Comparison of ENCODE assay signal across 1 cellular context in the genomic region with DNA sequence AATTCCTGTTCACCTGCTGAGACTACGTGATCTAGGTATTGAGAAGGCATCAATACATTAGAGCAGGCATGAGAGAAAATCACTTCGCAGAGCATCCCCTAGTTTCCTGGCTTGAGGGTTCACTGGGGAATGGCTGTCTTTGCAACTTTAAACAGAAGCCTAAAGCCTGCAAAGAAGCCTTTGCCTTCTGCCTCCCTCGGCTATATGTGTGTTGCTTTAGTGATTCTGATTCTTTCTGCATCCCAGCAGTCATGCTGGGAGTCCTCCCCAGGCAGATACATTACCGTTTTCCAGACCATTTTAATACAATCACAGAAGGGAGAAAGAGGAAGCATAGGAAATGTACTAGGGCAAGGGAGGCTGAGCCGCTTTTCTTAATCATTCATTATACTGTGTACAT.
TF ChIP-seq lines count a peak whose summit lies in the region.

No MANE protein-coding gene starts in this region.

TF ChIP-seq in GM23338, 12 proteins besides CTCF, POLR2A, EP300 and RAD21 (continued from another document):
- TF ChIP-seq, protein P1, sequence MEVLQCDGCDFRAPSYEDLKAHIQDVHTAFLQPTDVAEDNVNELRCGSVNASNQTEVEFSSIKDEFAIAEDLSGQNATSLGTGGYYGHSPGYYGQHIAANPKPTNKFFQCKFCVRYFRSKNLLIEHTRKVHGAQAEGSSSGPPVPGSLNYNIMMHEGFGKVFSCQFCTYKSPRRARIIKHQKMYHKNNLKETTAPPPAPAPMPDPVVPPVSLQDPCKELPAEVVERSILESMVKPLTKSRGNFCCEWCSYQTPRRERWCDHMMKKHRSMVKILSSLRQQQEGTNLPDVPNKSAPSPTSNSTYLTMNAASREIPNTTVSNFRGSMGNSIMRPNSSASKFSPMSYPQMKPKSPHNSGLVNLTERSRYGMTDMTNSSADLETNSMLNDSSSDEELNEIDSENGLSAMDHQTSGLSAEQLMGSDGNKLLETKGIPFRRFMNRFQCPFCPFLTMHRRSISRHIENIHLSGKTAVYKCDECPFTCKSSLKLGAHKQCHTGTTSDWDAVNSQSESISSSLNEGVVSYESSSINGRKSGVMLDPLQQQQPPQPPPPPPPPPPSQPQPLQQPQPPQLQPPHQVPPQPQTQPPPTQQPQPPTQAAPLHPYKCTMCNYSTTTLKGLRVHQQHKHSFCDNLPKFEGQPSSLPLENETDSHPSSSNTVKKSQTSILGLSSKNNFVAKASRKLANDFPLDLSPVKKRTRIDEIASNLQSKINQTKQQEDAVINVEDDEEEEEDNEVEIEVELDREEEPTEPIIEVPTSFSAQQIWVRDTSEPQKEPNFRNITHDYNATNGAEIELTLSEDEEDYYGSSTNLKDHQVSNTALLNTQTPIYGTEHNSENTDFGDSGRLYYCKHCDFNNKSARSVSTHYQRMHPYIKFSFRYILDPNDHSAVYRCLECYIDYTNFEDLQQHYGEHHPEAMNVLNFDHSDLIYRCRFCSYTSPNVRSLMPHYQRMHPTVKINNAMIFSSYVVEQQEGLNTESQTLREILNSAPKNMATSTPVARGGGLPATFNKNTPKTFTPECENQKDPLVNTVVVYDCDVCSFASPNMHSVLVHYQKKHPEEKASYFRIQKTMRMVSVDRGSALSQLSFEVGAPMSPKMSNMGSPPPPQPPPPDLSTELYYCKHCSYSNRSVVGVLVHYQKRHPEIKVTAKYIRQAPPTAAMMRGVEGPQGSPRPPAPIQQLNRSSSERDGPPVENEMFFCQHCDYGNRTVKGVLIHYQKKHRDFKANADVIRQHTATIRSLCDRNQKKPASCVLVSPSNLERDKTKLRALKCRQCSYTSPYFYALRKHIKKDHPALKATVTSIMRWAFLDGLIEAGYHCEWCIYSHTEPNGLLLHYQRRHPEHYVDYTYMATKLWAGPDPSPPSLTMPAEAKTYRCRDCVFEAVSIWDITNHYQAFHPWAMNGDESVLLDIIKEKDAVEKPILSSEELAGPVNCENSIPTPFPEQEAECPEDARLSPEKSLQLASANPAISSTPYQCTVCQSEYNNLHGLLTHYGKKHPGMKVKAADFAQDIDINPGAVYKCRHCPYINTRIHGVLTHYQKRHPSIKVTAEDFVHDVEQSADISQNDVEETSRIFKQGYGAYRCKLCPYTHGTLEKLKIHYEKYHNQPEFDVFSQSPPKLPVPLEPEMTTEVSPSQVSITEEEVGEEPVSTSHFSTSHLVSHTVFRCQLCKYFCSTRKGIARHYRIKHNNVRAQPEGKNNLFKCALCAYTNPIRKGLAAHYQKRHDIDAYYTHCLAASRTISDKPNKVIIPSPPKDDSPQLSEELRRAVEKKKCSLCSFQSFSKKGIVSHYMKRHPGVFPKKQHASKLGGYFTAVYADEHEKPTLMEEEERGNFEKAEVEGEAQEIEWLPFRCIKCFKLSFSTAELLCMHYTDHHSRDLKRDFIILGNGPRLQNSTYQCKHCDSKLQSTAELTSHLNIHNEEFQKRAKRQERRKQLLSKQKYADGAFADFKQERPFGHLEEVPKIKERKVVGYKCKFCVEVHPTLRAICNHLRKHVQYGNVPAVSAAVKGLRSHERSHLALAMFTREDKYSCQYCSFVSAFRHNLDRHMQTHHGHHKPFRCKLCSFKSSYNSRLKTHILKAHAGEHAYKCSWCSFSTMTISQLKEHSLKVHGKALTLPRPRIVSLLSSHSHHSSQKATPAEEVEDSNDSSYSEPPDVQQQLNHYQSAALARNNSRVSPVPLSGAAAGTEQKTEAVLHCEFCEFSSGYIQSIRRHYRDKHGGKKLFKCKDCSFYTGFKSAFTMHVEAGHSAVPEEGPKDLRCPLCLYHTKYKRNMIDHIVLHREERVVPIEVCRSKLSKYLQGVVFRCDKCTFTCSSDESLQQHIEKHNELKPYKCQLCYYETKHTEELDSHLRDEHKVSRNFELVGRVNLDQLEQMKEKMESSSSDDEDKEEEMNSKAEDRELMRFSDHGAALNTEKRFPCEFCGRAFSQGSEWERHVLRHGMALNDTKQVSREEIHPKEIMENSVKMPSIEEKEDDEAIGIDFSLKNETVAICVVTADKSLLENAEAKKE (CRISPR knock-in tag; IDR thresholded peaks at IDR 0.05): no peak
